8 cellular contexts compared by ENCODE assay signal in genomic region chr19:49057636-49058234, GRCh38. TPM values are rescaled to one million over a fixed set of nuclear protein-coding genes. Genes with fewer than 3 reads are reported as not detected.
A peak's percentile ranks its signal among the peaks of the same experiment; 100 is the strongest.
DNase-seq lines count a peak whose midpoint lies in the region; ATAC-seq and TF ChIP-seq lines count a peak whose summit lies in the region.

Gene CGB7, minus strand, starts transcription at chr19:49057749. Its CDS starts 2,374 bp downstream, at chr19:49055375.

- H3K4me3 ChIP-seq in Caco-2 (ENCODE audit: low read depth, low read length) (peak within 1 kb of the TSS; percentile 51), neuronal stem cell (ENCODE audit: low read length in 2 of 2) (peak within 1 kb of the TSS; percentile 49 to 76)

- H3K4me1 ChIP-seq in Caco-2, result no peaks in the 10 kb centered on the region
- H3K4me1 ChIP-seq in neuronal stem cell (ENCODE audit: control insufficient read depth in 2 of 2, insufficient read depth in 1 of 2, low read depth in 1 of 2, low read length in 2 of 2), result peaks cover 9 to 17% of the 10 kb centered on the region in 2 donors

- CTCF ChIA-PET in Caco-2 (lab: Charles Lee), result interaction anchor here (1.0 to 2.8 kb wide), 7 partner anchors 10 to 141 kb away, joined by 3 to 7 read pairs (median 5); partner anchors contain the start of genes GYS1, LIN7B and RUVBL2

- H2BK15ac ChIP-seq in neuronal stem cell (ENCODE audit: low read length), result peak within 1 kb of the TSS; percentile 58

- H2AFZ ChIP-seq in neuronal stem cell (ENCODE audit: low read length), result peak within 1 kb of the TSS; percentile 98

- H3K79me1 ChIP-seq in neuronal stem cell (ENCODE audit: low read depth, low read length), result no peaks in the 10 kb centered on the region

- H3K36me3 ChIP-seq in Caco-2 (ENCODE audit: control insufficient read depth, insufficient read depth, low read length) (no peaks in the 10 kb centered on the region), neuronal stem cell (replicated peaks in 1 of 2; ENCODE audit: control insufficient read depth in 2 of 2, insufficient read depth in 2 of 2, low read length in 2 of 2) (no peaks in the 10 kb centered on the region)

- no peak within 1 kb of the TSS for H3K4ac ChIP-seq in neuronal stem cell (ENCODE audit: low read length)

- intact Hi-C loops in Caco-2 (cut with micrococcal nuclease; ENCODE audit: unreplicated experiment), result loop anchor here (2.0 kb wide), 1 partner anchor 65 kb away; the partner anchor contains the start of genes GYS1 and RUVBL2

- ATAC-seq in HG02840 (IDR thresholded peaks at IDR 0.05; ENCODE audit: low FRiP score, unreplicated experiment) (no peak), HG02610 (IDR thresholded peaks at IDR 0.05; ENCODE audit: unreplicated experiment) (no peak), GM21576 (IDR thresholded peaks at IDR 0.05; ENCODE audit: unreplicated experiment) (no peak)

- H3K27ac ChIP-seq in neuronal stem cell (replicated peaks; ENCODE audit: low read length), result no peak within 1 kb of the TSS

- DNase-seq in Caco-2, result peak; percentile 85 to 87
- DNase-seq in NCI-H2029 treated with DMSO at 0.1 percent for 48 hours (lab: John Stamatoyannopoulos, UW), result peak; percentile 8
- peak; percentile 15 for DNase-seq in activated effector memory CD4-positive, alpha-beta T cell treated with Interleukin-2 at 50 U/mL for 16 hours
- peak; percentile 46 for DNase-seq in germinal center (ENCODE audit: low spot score)
- peak; percentile 64 for DNase-seq in neuronal stem cell (ENCODE audit: low spot score)

- H3K4me2 ChIP-seq in neuronal stem cell (ENCODE audit: insufficient read depth, low read length, poor library complexity, severe bottlenecking), result peak within 1 kb of the TSS; percentile 97

- H3K14ac ChIP-seq in neuronal stem cell (ENCODE audit: low read length), result no peak within 1 kb of the TSS

- H3K18ac ChIP-seq in neuronal stem cell (ENCODE audit: low read length), result peak within 1 kb of the TSS; percentile 92

- WGBS in neuronal stem cell (ENCODE audit: extremely low coverage in 2 of 2, insufficient read length in 2 of 2, insufficient replicate concordance in 1 of 2), 2 donors, result no CpG with 5 or more reads among the region's 38 CpGs

- peaks cover 6% of the 10 kb centered on the region for H3K36me3 Mint-ChIP-seq in Caco-2 (ENCODE audit: insufficient read depth, unreplicated experiment)

- peaks cover 8% of the 10 kb centered on the region for H3K4me1 Mint-ChIP-seq in Caco-2 (ENCODE audit: low read depth, unreplicated experiment)

- no peaks in the 10 kb centered on the region for H3K9me3 ChIP-seq in Caco-2
- H3K9me3 ChIP-seq in neuronal stem cell (replicated peaks in 1 of 2; ENCODE audit: control insufficient read depth in 2 of 2, insufficient read depth in 1 of 2, low read depth in 1 of 2, low read length in 2 of 2), result no peaks in the 10 kb centered on the region

- H4K91ac ChIP-seq in neuronal stem cell (ENCODE audit: low read depth, low read length, poor library complexity), result no peak within 1 kb of the TSS

- H3K27me3 ChIP-seq in Caco-2 (replicated peaks; ENCODE audit: control insufficient read depth, insufficient read depth, low read length) (no peaks in the 10 kb centered on the region), neuronal stem cell (ENCODE audit: control insufficient read depth in 3 of 3, insufficient read depth in 3 of 3, low read depth in 1 of 3, low read length in 3 of 3) (peaks cover 8 to 69% (median 39%) of the 10 kb centered on the region in 3 experiments)

- H3K23ac ChIP-seq in neuronal stem cell (ENCODE audit: low read depth, low read length, poor library complexity), result peak within 1 kb of the TSS; percentile 43

- H2BK120ac ChIP-seq in neuronal stem cell (ENCODE audit: low read depth, low read length), result no peak within 1 kb of the TSS

- H3K9ac ChIP-seq in neuronal stem cell (ENCODE audit: low read depth, low read length, poor library complexity), result peak within 1 kb of the TSS; percentile 70

- H2AK5ac ChIP-seq in neuronal stem cell (ENCODE audit: low read depth, low read length), result peak within 1 kb of the TSS; percentile 46

- BruUV-seq in Caco-2 (replicated peaks; lab: Mats Ljungman, UMichigan), result no TSS peak

- peaks cover 9% of the 10 kb centered on the region for H3K27me3 Mint-ChIP-seq in Caco-2 (ENCODE audit: insufficient read depth, unreplicated experiment)

- POLR2A ChIA-PET in Caco-2 (lab: Charles Lee), result interaction anchor here (0.6 kb wide), 2 partner anchors 65 to 439 kb away, joined by 8 to 9 read pairs; partner anchors contain the start of genes GYS1 and RPL18

- H3K4me3 Mint-ChIP-seq in Caco-2 (ENCODE audit: unreplicated experiment), result peak within 1 kb of the TSS; percentile 73

- H3K9me3 Mint-ChIP-seq in Caco-2 (ENCODE audit: unreplicated experiment), result no peaks in the 10 kb centered on the region

- H2BK12ac ChIP-seq in neuronal stem cell (ENCODE audit: low read length), result peak within 1 kb of the TSS; percentile 84

- H4K8ac ChIP-seq in neuronal stem cell (ENCODE audit: low read depth, low read length), result no peak within 1 kb of the TSS

- peak within 1 kb of the TSS; percentile 54 for H3K27ac Mint-ChIP-seq in Caco-2 (ENCODE audit: unreplicated experiment)

- H2BK5ac ChIP-seq in neuronal stem cell (ENCODE audit: low read length), result peak within 1 kb of the TSS; percentile 39

- TF ChIP-seq CTCF in Caco-2 (IDR thresholded peaks at IDR 0.05; ENCODE audit: insufficient read depth in 1 of 2, low read depth in 1 of 2, low read length in 1 of 2, severe bottlenecking in 1 of 2, unreplicated experiment in 1 of 2), result no peak

RNA-seq across cellular contexts. Expression of gene CGB7, which starts in this region (rescaled TPM):
- 2.2 and 3.0 TPM in 2 replicates for total RNA-seq in Caco-2 (2022)
- 0.67 TPM for polyA plus RNA-seq in neuronal stem cell (2013, experiment 1 of 2)
- polyA plus RNA-seq in neuronal stem cell (2013, experiment 2 of 2), result 0.83 TPM

Comparison
In these comparisons a context has a peak if more than half of its experiments do, and no peak if none do; other contexts are left out.
1. DNase-seq: peak in every context shown above with its lines; median percentile 86 in Caco-2; 64 in neuronal stem cell; 46 in germinal center; 15 in activated effector memory CD4-positive, alpha-beta T cell treated with Interleukin-2 at 50 U/mL for 16 hours; 8 in NCI-H2029 treated with DMSO at 0.1 percent for 48 hours.